ENCODE assay signal across 8 cellular contexts in the genomic region with DNA sequence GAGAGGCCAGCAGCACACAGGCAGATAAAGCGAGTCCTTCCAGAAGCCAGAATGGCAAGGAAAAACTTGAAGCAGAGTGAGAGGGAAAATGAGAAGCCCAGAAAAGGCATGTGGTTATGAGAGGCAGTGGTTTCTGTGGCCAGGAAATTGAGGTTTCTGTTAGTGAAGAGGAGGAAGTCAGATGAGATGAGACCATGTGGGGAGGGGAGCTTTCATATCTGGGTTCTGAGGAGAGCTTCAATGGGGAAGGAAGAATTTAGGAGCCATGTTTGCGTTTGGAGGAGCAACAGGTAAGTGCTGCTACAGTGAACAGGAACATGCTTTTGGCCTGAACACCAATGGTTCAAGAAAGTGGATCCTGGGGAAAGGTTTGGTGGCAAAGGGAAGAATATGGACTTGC. TPM values are rescaled to one million over a fixed set of nuclear protein-coding genes. Genes with fewer than 3 reads are reported as not detected.
DNase-seq lines count a peak whose midpoint lies in the region; ATAC-seq and FAIRE-seq lines count a peak whose summit lies in the region.

No MANE protein-coding gene starts in this region.

- ATAC-seq in GM21447 (IDR thresholded peaks at IDR 0.05; ENCODE audit: unreplicated experiment): peak; percentile 72
- ATAC-seq in HG03521 (IDR thresholded peaks at IDR 0.05; ENCODE audit: unreplicated experiment): no peak

- no peak for FAIRE-seq in frontal cortex (lab: Jason Lieb, UNC)

- peak; percentile 42 for DNase-seq in CMK (ENCODE audit: low read depth)
- peak; percentile 76 to 94 for DNase-seq in NOMO-1 (lab: John Stamatoyannopoulos, UW; ENCODE audit: unreplicated experiment in 2 of 2)
- DNase-seq in foreskin melanocyte: peak; percentile 11
- DNase-seq in frontal cortex (ENCODE audit: low spot score in 2 of 2): no peak
- no peak for DNase-seq in NCI-H526 (lab: John Stamatoyannopoulos, UW)
- no peak for DNase-seq in cerebellar nuclear complex (lab: John Stamatoyannopoulos, UW)

RNA-seq across cellular contexts. Expression of gene CD1A, which starts 6.1 kb away (rescaled TPM):
- total RNA-seq in frontal cortex: not detected

RNA-seq across cellular contexts. Expression of gene CD1C, which starts 41.6 kb away (rescaled TPM):
- under 0.01 TPM for total RNA-seq in frontal cortex

Comparison
In these comparisons a context has a peak if more than half of its experiments do, and no peak if none do; other contexts are left out.
1. DNase-seq: peak in CMK (single experiment), NOMO-1 (2 of 2) and foreskin melanocyte (single experiment); none in frontal cortex (0 of 2), NCI-H526 (0 of 2) and cerebellar nuclear complex (0 of 2).